ENCODE assay signal across 15 cellular contexts in genomic region chr2:238787507-238787906, GRCh38.
"Had no signal": no experiment of that assay in that cellular context is flagged by ENCODE, and none has a peak within 500 bp of the region (broad histone marks: within the 10 kb centered on the region; RNA-seq: fewer than 3 reads in every experiment).

No MANE protein-coding gene starts in this region.

- H3K36me3 ChIP-seq: adrenal gland, ovary, thoracic aorta had no signal

- H3K4me3 ChIP-seq: adrenal gland, lung, ovary, thoracic aorta had no signal

- H3K9me3 ChIP-seq: adrenal gland, ovary, thoracic aorta had no signal

- DNase-seq: activated CD4-positive, alpha-beta T cell treated with anti-CD3 and anti-CD28 coated beads, Interleukin-2, amount 10 ng/mL, durations not matched to agents 7 days and 5 days; activated CD4-positive, CD25-positive, alpha-beta regulatory T cell; activated naive CD4-positive, alpha-beta T cell treated with anti-CD3 and anti-CD28 coated beads, Interleukin-2, amount 10 ng/mL, durations not matched to agents 7 days and 5 days; activated T-cell treated with anti-CD3 and anti-CD28 coated beads for 4 hours; adrenal gland; central memory CD4-positive, alpha-beta T cell; effector memory CD4-positive, alpha-beta T cell; left colon; ovary; stimulated activated CD4-positive, alpha-beta T cell treated with anti-CD3 and anti-CD28 coated beads, Interleukin-4, amount 100 ng/mL, for 1 hour; stimulated activated CD8-positive, alpha-beta memory T cell treated with anti-CD3 and anti-CD28 coated beads, Interleukin-4, amount 100 ng/mL, for 48 hours; T-helper 2 cell had no signal

- H3K4me1 ChIP-seq: adrenal gland had no signal

- H3K27me3 ChIP-seq: adrenal gland, ovary had no signal

- H3K27ac ChIP-seq: ovary, thoracic aorta had no signal

- ATAC-seq: activated T-helper 17 cell treated with anti-CD3 and anti-CD28 coated beads, Interleukin-2, amount 50 U/mL, for 72 hours; left colon had no signal
